ENCODE assay signal across 10 cellular contexts in genomic region chr13:99196466-99197256, GRCh38. TPM values are rescaled to one million over a fixed set of nuclear protein-coding genes. Genes with fewer than 3 reads are reported as not detected.
DNase-seq lines count a peak whose midpoint lies in the region; ATAC-seq and TF ChIP-seq lines count a peak whose summit lies in the region.
"Had no signal": no experiment of that assay in that cellular context is flagged by ENCODE, and none has a peak within 500 bp of the region (broad histone marks: within the 10 kb centered on the region; RNA-seq: fewer than 3 reads in every experiment).

No MANE protein-coding gene starts in this region.

- no peak overlapping the region for H3K4me3 ChIP-seq in epithelial cell of esophagus (ENCODE audit: low read length)

- DNase-seq in activated naive CD8-positive, alpha-beta T cell treated with anti-CD3 and anti-CD28 coated beads, Interleukin-2, amount 50 U/mL, for 24 hours, result no peak
- DNase-seq in NCI-H69 (lab: John Stamatoyannopoulos, UW), result peak; percentile 42
- DNase-seq in epithelial cell of esophagus (ENCODE audit: low read depth), result peak; percentile 66
- no peak for DNase-seq in type B pancreatic cell (ENCODE audit: extremely low spot score, unreplicated experiment)
- DNase-seq in SKM-1 (lab: John Stamatoyannopoulos, UW; ENCODE audit: unreplicated experiment), result no peak
- no peak for DNase-seq in OCI-M2 (lab: John Stamatoyannopoulos, UW; ENCODE audit: unreplicated experiment)
- DNase-seq: activated CD4-positive, alpha-beta memory T cell treated with anti-CD3 and anti-CD28 coated beads, Interleukin-2, amount 10 ng/mL, durations not matched to agents 7 days and 5 days; stimulated activated CD8-positive, alpha-beta memory T cell treated with anti-CD3 and anti-CD28 coated beads, Interleukin-4, amount 100 ng/mL, for 48 hours had no signal

- H3K4me3 Mint-ChIP-seq in activated naive CD8-positive, alpha-beta T cell, result no peak overlapping the region
- H3K4me3 Mint-ChIP-seq in activated naive CD8-positive, alpha-beta T cell treated with anti-CD3 and anti-CD28 coated beads, Interleukin-2, amount 50 U/mL, for 24 hours, result no peak overlapping the region
- peak overlapping the region; percentile 73 for H3K4me3 Mint-ChIP-seq in type B pancreatic cell
- H3K4me3 Mint-ChIP-seq in stimulated activated memory B cell treated with anti-CD40 and anti-IgM and Interleukin-4, amounts not matched to agents 10 μg/mL and 1 μg/mL and 100 μg/mL, for 72 hours, result no peak overlapping the region
- H3K4me3 Mint-ChIP-seq: activated CD4-positive, alpha-beta memory T cell treated with anti-CD3 and anti-CD28 coated beads, Interleukin-2, amount 10 ng/mL, durations not matched to agents 7 days and 5 days had no signal

- TF ChIP-seq CTCF in epithelial cell of esophagus (IDR thresholded peaks at IDR 0.05; ENCODE audit: insufficient read depth, low read depth, low read length, missing control alignments), result peak; percentile 31
- no peak for TF ChIP-seq CTCF in type B pancreatic cell (conservative IDR thresholded peaks at IDR 0.05)

- no peaks in the 10 kb centered on the region for H3K27me3 Mint-ChIP-seq in activated naive CD8-positive, alpha-beta T cell
- no peaks in the 10 kb centered on the region for H3K27me3 Mint-ChIP-seq in activated naive CD8-positive, alpha-beta T cell treated with anti-CD3 and anti-CD28 coated beads, Interleukin-2, amount 50 U/mL, for 24 hours
- H3K27me3 Mint-ChIP-seq in type B pancreatic cell, result no peaks in the 10 kb centered on the region
- no peaks in the 10 kb centered on the region for H3K27me3 Mint-ChIP-seq in stimulated activated memory B cell treated with anti-CD40 and anti-IgM and Interleukin-4, amounts not matched to agents 10 μg/mL and 1 μg/mL and 100 μg/mL, for 72 hours
- H3K27me3 Mint-ChIP-seq: activated CD4-positive, alpha-beta memory T cell treated with anti-CD3 and anti-CD28 coated beads, Interleukin-2, amount 10 ng/mL, durations not matched to agents 7 days and 5 days had no signal

- ATAC-seq in activated naive CD8-positive, alpha-beta T cell treated with anti-CD3 and anti-CD28 coated beads, Interleukin-2, amount 50 U/mL, for 24 hours, result no peak
- ATAC-seq in stimulated activated memory B cell treated with anti-CD40 and anti-IgM and Interleukin-4, amounts not matched to agents 10 μg/mL and 1 μg/mL and 100 μg/mL, for 72 hours, result no peak

- H3K9me3 Mint-ChIP-seq in activated naive CD8-positive, alpha-beta T cell (ENCODE audit: low read depth), result no peaks in the 10 kb centered on the region
- no peaks in the 10 kb centered on the region for H3K9me3 Mint-ChIP-seq in activated naive CD8-positive, alpha-beta T cell treated with anti-CD3 and anti-CD28 coated beads, Interleukin-2, amount 50 U/mL, for 24 hours
- no peaks in the 10 kb centered on the region for H3K9me3 Mint-ChIP-seq in type B pancreatic cell
- H3K9me3 Mint-ChIP-seq in stimulated activated memory B cell treated with anti-CD40 and anti-IgM and Interleukin-4, amounts not matched to agents 10 μg/mL and 1 μg/mL and 100 μg/mL, for 72 hours, result no peaks in the 10 kb centered on the region
- H3K9me3 Mint-ChIP-seq: activated CD4-positive, alpha-beta memory T cell treated with anti-CD3 and anti-CD28 coated beads, Interleukin-2, amount 10 ng/mL, durations not matched to agents 7 days and 5 days had no signal

- H3K4me1 Mint-ChIP-seq in activated naive CD8-positive, alpha-beta T cell (ENCODE audit: low read depth), result peaks cover 40% of the 10 kb centered on the region
- H3K4me1 Mint-ChIP-seq in activated naive CD8-positive, alpha-beta T cell treated with anti-CD3 and anti-CD28 coated beads, Interleukin-2, amount 50 U/mL, for 24 hours, result peaks cover 35% of the 10 kb centered on the region
- H3K4me1 Mint-ChIP-seq in type B pancreatic cell (ENCODE audit: unreplicated experiment), result peaks cover 26% of the 10 kb centered on the region
- peaks cover 32% of the 10 kb centered on the region for H3K4me1 Mint-ChIP-seq in stimulated activated memory B cell treated with anti-CD40 and anti-IgM and Interleukin-4, amounts not matched to agents 10 μg/mL and 1 μg/mL and 100 μg/mL, for 72 hours

- H3K36me3 Mint-ChIP-seq in activated naive CD8-positive, alpha-beta T cell, result peaks cover 3% of the 10 kb centered on the region
- peaks cover 8% of the 10 kb centered on the region for H3K36me3 Mint-ChIP-seq in activated naive CD8-positive, alpha-beta T cell treated with anti-CD3 and anti-CD28 coated beads, Interleukin-2, amount 50 U/mL, for 24 hours (ENCODE audit: low read depth)
- H3K36me3 Mint-ChIP-seq in type B pancreatic cell, result no peaks in the 10 kb centered on the region
- H3K36me3 Mint-ChIP-seq in stimulated activated memory B cell treated with anti-CD40 and anti-IgM and Interleukin-4, amounts not matched to agents 10 μg/mL and 1 μg/mL and 100 μg/mL, for 72 hours, result no peaks in the 10 kb centered on the region

- H3K27ac Mint-ChIP-seq in activated naive CD8-positive, alpha-beta T cell, result peak overlapping the region; percentile 81
- H3K27ac Mint-ChIP-seq in activated naive CD8-positive, alpha-beta T cell treated with anti-CD3 and anti-CD28 coated beads, Interleukin-2, amount 50 U/mL, for 24 hours, result no peak overlapping the region
- peak overlapping the region; percentile 89 for H3K27ac Mint-ChIP-seq in type B pancreatic cell
- no peak overlapping the region for H3K27ac Mint-ChIP-seq in stimulated activated memory B cell treated with anti-CD40 and anti-IgM and Interleukin-4, amounts not matched to agents 10 μg/mL and 1 μg/mL and 100 μg/mL, for 72 hours
- H3K27ac Mint-ChIP-seq: activated CD4-positive, alpha-beta memory T cell treated with anti-CD3 and anti-CD28 coated beads, Interleukin-2, amount 10 ng/mL, durations not matched to agents 7 days and 5 days had no signal

RNA-seq across cellular contexts. Expression of gene UBAC2, which starts 4.0 kb away (rescaled TPM):
- 66.0 and 77.2 TPM in 2 replicates for total RNA-seq in type B pancreatic cell (ENCODE audit: low replicate concordance)

Comparison
In these comparisons a context has a peak if more than half of its experiments do, and no peak if none do; other contexts are left out.
1. H3K27ac Mint-ChIP-seq: peak in activated naive CD8-positive, alpha-beta T cell (single experiment) and type B pancreatic cell (single experiment); none in activated naive CD8-positive, alpha-beta T cell treated with anti-CD3 and anti-CD28 coated beads, Interleukin-2, amount 50 U/mL, for 24 hours (single experiment) and stimulated activated memory B cell treated with anti-CD40 and anti-IgM and Interleukin-4, amounts not matched to agents 10 μg/mL and 1 μg/mL and 100 μg/mL, for 72 hours (single experiment).
2. DNase-seq: peak in NCI-H69 (single experiment) and epithelial cell of esophagus (single experiment); none in activated naive CD8-positive, alpha-beta T cell treated with anti-CD3 and anti-CD28 coated beads, Interleukin-2, amount 50 U/mL, for 24 hours (single experiment), type B pancreatic cell (single experiment), SKM-1 (single experiment) and OCI-M2 (single experiment).